15 cellular contexts compared by ENCODE assay signal in genomic region chr20:47927385-47927851, GRCh38.
DNase-seq lines count a peak whose midpoint lies in the region; ATAC-seq and TF ChIP-seq lines count a peak whose summit lies in the region.
"Had no signal": no experiment of that assay in that cellular context is flagged by ENCODE, and none has a peak within 500 bp of the region (broad histone marks: within the 10 kb centered on the region; RNA-seq: fewer than 3 reads in every experiment).

No MANE protein-coding gene starts in this region.

- no peaks in the 10 kb centered on the region for H3K27me3 ChIP-seq in PC-9 (ENCODE audit: insufficient read depth, low read depth)
- peaks cover 0 to 19% (median 0%) of the 10 kb centered on the region in 4 donors for H3K27me3 ChIP-seq in esophagus squamous epithelium
- H3K27me3 ChIP-seq: Peyer's patch had no signal

- peaks cover 6% of the 10 kb centered on the region; the same call in 1 of the 2 replicates for H3K36me3 ChIP-seq in PC-9 (ENCODE audit: low read depth)
- no peaks in the 10 kb centered on the region for H3K36me3 ChIP-seq in esophagus squamous epithelium
- H3K36me3 ChIP-seq: Peyer's patch had no signal

- H3K79me2 ChIP-seq in PC-9 (ENCODE audit: low read depth): no peaks in the 10 kb centered on the region

- TF ChIP-seq POLR2A in esophagus squamous epithelium (IDR thresholded peaks at IDR 0.05): no peak

- POLR2A ChIA-PET in PC-9 (lab: Charles Lee; ENCODE audit: unreplicated experiment): interaction anchor here (0.7 to 1.0 kb wide), 2 partner anchors 42 to 45 kb away, joined by 3 to 7 read pairs; no protein-coding TSS in a partner anchor

- intact Hi-C loops in PC-9 (cut with micrococcal nuclease; ENCODE audit: unreplicated experiment): no loop called here
- intact Hi-C loops in esophagus squamous epithelium (cut with DNase I): no loop called here

- peaks cover 5% of the 10 kb centered on the region for H3K9me3 ChIP-seq in PC-9 (ENCODE audit: insufficient read depth, low read depth)
- H3K9me3 ChIP-seq in esophagus squamous epithelium: no peaks in the 10 kb centered on the region
- H3K9me3 ChIP-seq: Peyer's patch had no signal

- CTCF ChIA-PET in PC-9 (lab: Charles Lee): interaction anchor here (0.6 kb wide), 1 partner anchor 32 kb away, joined by 3 read pairs; no protein-coding TSS in a partner anchor

- WGBS in esophagus squamous epithelium, 2 donors: 29 to 31% methylated on average over 5 of the region's 5 CpGs

- H3K4me1 ChIP-seq in PC-9 (replicated peaks; ENCODE audit: insufficient read depth) (peaks cover 78% of the 10 kb centered on the region), esophagus squamous epithelium (peaks cover 0 to 54% (median 7%) of the 10 kb centered on the region in 3 donors)
- H3K4me1 ChIP-seq: Peyer's patch had no signal

- no peaks in the 10 kb centered on the region; the same call in 1 of the 2 replicates for H3K9me2 ChIP-seq in PC-9 (ENCODE audit: insufficient read depth)

- H3K4me3 ChIP-seq in PC-9 (no peak overlapping the region), esophagus squamous epithelium (no peak overlapping the region)
- H3K4me3 ChIP-seq: Peyer's patch had no signal

- H3K4me2 ChIP-seq in PC-9: peak overlapping the region; percentile 40

- H4K20me1 ChIP-seq in PC-9 (ENCODE audit: insufficient read depth): no peaks in the 10 kb centered on the region

- H3K27ac ChIP-seq in PC-9: peak overlapping the region; percentile 96
- H3K27ac ChIP-seq in esophagus squamous epithelium: peak overlapping the region in 3 of 4 donors; percentile 67 to 86 (median 83)
- H3K27ac ChIP-seq: Peyer's patch had no signal

- TSS peak; percentile 98 for BruUV-seq in PC-9 (replicated peaks; lab: Mats Ljungman, UMichigan)

- TF ChIP-seq CTCF in PC-9 (conservative IDR thresholded peaks at IDR 0.05) (no peak), esophagus squamous epithelium (IDR thresholded peaks at IDR 0.05) (no peak)

- H3F3A ChIP-seq in PC-9 (ENCODE audit: insufficient read depth, low read depth): peaks cover 56% of the 10 kb centered on the region

- DNase-seq in ELR (ENCODE audit: low read depth): peak; percentile 47
- peak; percentile 33 to 71 for DNase-seq in PC-9
- no peak for DNase-seq in esophagus squamous epithelium (lab: John Stamatoyannopoulos, UW)
- DNase-seq in renal cortical epithelial cell (ENCODE audit: low read depth): peak; percentile 66
- DNase-seq in DMS114 treated with DMSO at 0.1 percent for 48 hours (lab: John Stamatoyannopoulos, UW; ENCODE audit: unreplicated experiment): no peak
- no peak for DNase-seq in activated effector memory CD4-positive, alpha-beta T cell treated with anti-CD3 and anti-CD28 coated beads, Interleukin-2, amount 50 U/mL, for 16 hours
- DNase-seq: activated effector memory CD4-positive, alpha-beta T cell treated with Interleukin-2 at 50 U/mL for 16 hours; anterior cingulate cortex; naive thymus-derived CD4-positive, alpha-beta T cell; NCI-H2081 treated with DMSO at 0.1 percent for 48 hours; NCI-H526; Peyer's patch; retina had no signal

- H2AFZ ChIP-seq in PC-9: no peak overlapping the region

- ATAC-seq in HG02623 (IDR thresholded peaks at IDR 0.05; ENCODE audit: unreplicated experiment): no peak
- no peak for ATAC-seq in HG02840 (IDR thresholded peaks at IDR 0.05; ENCODE audit: low FRiP score, unreplicated experiment)
- ATAC-seq: naive thymus-derived CD4-positive, alpha-beta T cell had no signal

Comparison
In these comparisons a context has a peak if more than half of its experiments do, and no peak if none do; other contexts are left out.
1. DNase-seq: peak in ELR (single experiment), PC-9 (2 of 2) and renal cortical epithelial cell (single experiment); none in esophagus squamous epithelium (single experiment), DMS114 treated with DMSO at 0.1 percent for 48 hours (single experiment) and activated effector memory CD4-positive, alpha-beta T cell treated with anti-CD3 and anti-CD28 coated beads, Interleukin-2, amount 50 U/mL, for 16 hours (single experiment).